ENCODE assay signal across 2 cellular contexts in genomic region chr7:97734255-97734654, GRCh38.
TF ChIP-seq lines count a peak whose summit lies in the region.

No MANE protein-coding gene starts in this region.

TF ChIP-seq in SK-N-SH, 30 proteins besides CTCF, POLR2A, EP300 and RAD21 (continued from another document):
- no peak for TF ChIP-seq IRF3 (IDR thresholded peaks at IDR 0.05; ENCODE audit: low read depth, low read length)
- no peak for TF ChIP-seq EZH2phosphoT487 (IDR thresholded peaks at IDR 0.05; ENCODE audit: borderline replicate concordance, low read depth)
- TF ChIP-seq YY1 (IDR thresholded peaks at IDR 0.05; ENCODE audit: low read depth), result no peak
- TF ChIP-seq TEAD4 (IDR thresholded peaks at IDR 0.05; ENCODE audit: borderline replicate concordance, insufficient read depth), result no peak
- no peak for TF ChIP-seq RFX5 (IDR thresholded peaks at IDR 0.05; ENCODE audit: low read length)
- TF ChIP-seq CHD2 (IDR thresholded peaks at IDR 0.05; ENCODE audit: low read length, partially characterized antibody), result no peak
- no peak for TF ChIP-seq NFIC (IDR thresholded peaks at IDR 0.05; ENCODE audit: borderline replicate concordance)
- no peak for TF ChIP-seq RCOR1 (IDR thresholded peaks at IDR 0.05; ENCODE audit: low read length)
- TF ChIP-seq FOXM1 (IDR thresholded peaks at IDR 0.05; ENCODE audit: low read depth), result no peak
TF ChIP-seq in SK-N-SH: peak in this region for 0.

TF ChIP-seq in WTC11, 78 proteins besides CTCF, POLR2A, EP300 and RAD21 (continued from another document):
- TF ChIP-seq, protein P1, sequence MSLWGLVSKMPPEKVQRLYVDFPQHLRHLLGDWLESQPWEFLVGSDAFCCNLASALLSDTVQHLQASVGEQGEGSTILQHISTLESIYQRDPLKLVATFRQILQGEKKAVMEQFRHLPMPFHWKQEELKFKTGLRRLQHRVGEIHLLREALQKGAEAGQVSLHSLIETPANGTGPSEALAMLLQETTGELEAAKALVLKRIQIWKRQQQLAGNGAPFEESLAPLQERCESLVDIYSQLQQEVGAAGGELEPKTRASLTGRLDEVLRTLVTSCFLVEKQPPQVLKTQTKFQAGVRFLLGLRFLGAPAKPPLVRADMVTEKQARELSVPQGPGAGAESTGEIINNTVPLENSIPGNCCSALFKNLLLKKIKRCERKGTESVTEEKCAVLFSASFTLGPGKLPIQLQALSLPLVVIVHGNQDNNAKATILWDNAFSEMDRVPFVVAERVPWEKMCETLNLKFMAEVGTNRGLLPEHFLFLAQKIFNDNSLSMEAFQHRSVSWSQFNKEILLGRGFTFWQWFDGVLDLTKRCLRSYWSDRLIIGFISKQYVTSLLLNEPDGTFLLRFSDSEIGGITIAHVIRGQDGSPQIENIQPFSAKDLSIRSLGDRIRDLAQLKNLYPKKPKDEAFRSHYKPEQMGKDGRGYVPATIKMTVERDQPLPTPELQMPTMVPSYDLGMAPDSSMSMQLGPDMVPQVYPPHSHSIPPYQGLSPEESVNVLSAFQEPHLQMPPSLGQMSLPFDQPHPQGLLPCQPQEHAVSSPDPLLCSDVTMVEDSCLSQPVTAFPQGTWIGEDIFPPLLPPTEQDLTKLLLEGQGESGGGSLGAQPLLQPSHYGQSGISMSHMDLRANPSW (CRISPR knock-in tag; conservative IDR thresholded peaks at IDR 0.05; ENCODE audit: low read depth), result no peak
- TF ChIP-seq SMAD4 (CRISPR knock-in tag; IDR thresholded peaks at IDR 0.05) (no peak), TEAD4 (CRISPR knock-in tag; IDR thresholded peaks at IDR 0.05) (no peak), OVOL2 (CRISPR knock-in tag; IDR thresholded peaks at IDR 0.05; ENCODE audit: borderline replicate concordance) (no peak), TEAD1 (CRISPR knock-in tag; IDR thresholded peaks at IDR 0.05) (no peak)
- TF ChIP-seq, protein P2, sequence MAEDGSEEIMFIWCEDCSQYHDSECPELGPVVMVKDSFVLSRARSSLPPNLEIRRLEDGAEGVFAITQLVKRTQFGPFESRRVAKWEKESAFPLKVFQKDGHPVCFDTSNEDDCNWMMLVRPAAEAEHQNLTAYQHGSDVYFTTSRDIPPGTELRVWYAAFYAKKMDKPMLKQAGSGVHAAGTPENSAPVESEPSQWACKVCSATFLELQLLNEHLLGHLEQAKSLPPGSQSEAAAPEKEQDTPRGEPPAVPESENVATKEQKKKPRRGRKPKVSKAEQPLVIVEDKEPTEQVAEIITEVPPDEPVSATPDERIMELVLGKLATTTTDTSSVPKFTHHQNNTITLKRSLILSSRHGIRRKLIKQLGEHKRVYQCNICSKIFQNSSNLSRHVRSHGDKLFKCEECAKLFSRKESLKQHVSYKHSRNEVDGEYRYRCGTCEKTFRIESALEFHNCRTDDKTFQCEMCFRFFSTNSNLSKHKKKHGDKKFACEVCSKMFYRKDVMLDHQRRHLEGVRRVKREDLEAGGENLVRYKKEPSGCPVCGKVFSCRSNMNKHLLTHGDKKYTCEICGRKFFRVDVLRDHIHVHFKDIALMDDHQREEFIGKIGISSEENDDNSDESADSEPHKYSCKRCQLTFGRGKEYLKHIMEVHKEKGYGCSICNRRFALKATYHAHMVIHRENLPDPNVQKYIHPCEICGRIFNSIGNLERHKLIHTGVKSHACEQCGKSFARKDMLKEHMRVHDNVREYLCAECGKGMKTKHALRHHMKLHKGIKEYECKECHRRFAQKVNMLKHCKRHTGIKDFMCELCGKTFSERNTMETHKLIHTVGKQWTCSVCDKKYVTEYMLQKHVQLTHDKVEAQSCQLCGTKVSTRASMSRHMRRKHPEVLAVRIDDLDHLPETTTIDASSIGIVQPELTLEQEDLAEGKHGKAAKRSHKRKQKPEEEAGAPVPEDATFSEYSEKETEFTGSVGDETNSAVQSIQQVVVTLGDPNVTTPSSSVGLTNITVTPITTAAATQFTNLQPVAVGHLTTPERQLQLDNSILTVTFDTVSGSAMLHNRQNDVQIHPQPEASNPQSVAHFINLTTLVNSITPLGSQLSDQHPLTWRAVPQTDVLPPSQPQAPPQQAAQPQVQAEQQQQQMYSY (CRISPR knock-in tag; IDR thresholded peaks at IDR 0.05), result no peak
- TF ChIP-seq, protein P3, sequence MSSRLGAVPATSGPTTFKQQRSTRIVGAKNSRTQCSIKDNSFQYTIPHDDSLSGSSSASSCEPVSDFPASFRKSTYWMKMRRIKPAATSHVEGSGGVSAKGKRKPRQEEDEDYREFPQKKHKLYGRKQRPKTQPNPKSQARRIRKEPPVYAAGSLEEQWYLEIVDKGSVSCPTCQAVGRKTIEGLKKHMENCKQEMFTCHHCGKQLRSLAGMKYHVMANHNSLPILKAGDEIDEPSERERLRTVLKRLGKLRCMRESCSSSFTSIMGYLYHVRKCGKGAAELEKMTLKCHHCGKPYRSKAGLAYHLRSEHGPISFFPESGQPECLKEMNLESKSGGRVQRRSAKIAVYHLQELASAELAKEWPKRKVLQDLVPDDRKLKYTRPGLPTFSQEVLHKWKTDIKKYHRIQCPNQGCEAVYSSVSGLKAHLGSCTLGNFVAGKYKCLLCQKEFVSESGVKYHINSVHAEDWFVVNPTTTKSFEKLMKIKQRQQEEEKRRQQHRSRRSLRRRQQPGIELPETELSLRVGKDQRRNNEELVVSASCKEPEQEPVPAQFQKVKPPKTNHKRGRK (CRISPR knock-in tag; IDR thresholded peaks at IDR 0.05; ENCODE audit: borderline replicate concordance), result no peak
TF ChIP-seq in WTC11: peak in this region for 0.
